ENCODE assay signal across 1 cellular context in genomic region chr4:73410916-73411730, GRCh38.
TF ChIP-seq lines count a peak whose summit lies in the region.

No MANE protein-coding gene starts in this region.

TF ChIP-seq in HepG2, 621 proteins besides CTCF, POLR2A, EP300 and RAD21 (continued from another document and continues in another):
- TF ChIP-seq AFF4 (CRISPR knock-in tag; IDR thresholded peaks at IDR 0.05) (peak; percentile 33; the same call in 1 of the 2 replicates), TAF15 (IDR thresholded peaks at IDR 0.05; ENCODE audit: low read depth, low read length, poor library complexity, severe bottlenecking) (no peak), ARID5B (CRISPR knock-in tag; IDR thresholded peaks at IDR 0.05) (no peak), SIN3A (IDR thresholded peaks at IDR 0.05; ENCODE audit: borderline replicate concordance, low read depth, low read length) (0 out of 2 replicates have a peak, but pooled peaks have one; percentile 5), PHF8 (CRISPR knock-in tag; IDR thresholded peaks at IDR 0.05) (peak; percentile 11; the same call in 1 of the 2 replicates), RXRB (CRISPR knock-in tag; IDR thresholded peaks at IDR 0.05; ENCODE audit: borderline replicate concordance) (0 out of 2 replicates have a peak, but pooled peaks have one; percentile 2), PRPF4 (IDR thresholded peaks at IDR 0.05; ENCODE audit: low read depth, low read length, poor library complexity, severe bottlenecking) (no peak), CHD2 (IDR thresholded peaks at IDR 0.05; ENCODE audit: low read depth, low read length) (no peak), REST (IDR thresholded peaks at IDR 0.05; ENCODE audit: borderline replicate concordance in 1 of 2, low read depth in 1 of 2, low read length in 2 of 2) (peak in 1 of 2 experiments; percentile 49; a peak in 1 of 4 replicates), MEF2D (CRISPR knock-in tag; IDR thresholded peaks at IDR 0.05) (no peak), KAT7 (CRISPR knock-in tag; IDR thresholded peaks at IDR 0.05; ENCODE audit: borderline replicate concordance) (no peak; the same call in 1 of the 2 replicates), HNF4A (CRISPR knock-in tag; IDR thresholded peaks at IDR 0.05) (no peak), ZNF709 (CRISPR knock-in tag; IDR thresholded peaks at IDR 0.05) (0 out of 2 replicates have a peak, but pooled peaks have one; percentile 26), PAF1 (CRISPR knock-in tag; IDR thresholded peaks at IDR 0.05) (peak; percentile 97), MBNL3 (CRISPR knock-in tag; conservative IDR thresholded peaks at IDR 0.05) (no peak), ZFP90 (CRISPR knock-in tag; IDR thresholded peaks at IDR 0.05; ENCODE audit: borderline replicate concordance) (no peak), ZBTB40 (IDR thresholded peaks at IDR 0.05) (no peak), ZBTB40 (CRISPR knock-in tag; IDR thresholded peaks at IDR 0.05) (no peak), ZBTB25 (CRISPR knock-in tag; IDR thresholded peaks at IDR 0.05) (no peak), REL (CRISPR knock-in tag; conservative IDR thresholded peaks at IDR 0.05) (no peak), HNRNPL (IDR thresholded peaks at IDR 0.05; ENCODE audit: low read depth, low read length) (0 out of 2 replicates have a peak, but pooled peaks have one; percentile 17), ASH2L (IDR thresholded peaks at IDR 0.05; ENCODE audit: insufficient read length, low read depth, low read length) (no peak), ERF (CRISPR knock-in tag; IDR thresholded peaks at IDR 0.05) (no peak)
